Comparison of ENCODE assay signal across 22 cellular contexts in genomic region chr6:6650839-6651238, GRCh38.
"Had no signal": no experiment of that assay in that cellular context is flagged by ENCODE, and none has a peak within 500 bp of the region (broad histone marks: within the 10 kb centered on the region; RNA-seq: fewer than 3 reads in every experiment).

No MANE protein-coding gene starts in this region.

- H3K27me3 Mint-ChIP-seq: activated B cell treated with CpG ODN at 0.5 μM for 24 hours; memory B cell; natural killer cell treated with Interleukin-12 subunit alpha and Interleukin-12 subunit beta and Interleukin-15 and Interleukin-18, amount 100 ng/mL, for 72 hours had no signal

- FAIRE-seq: islet of Langerhans had no signal

- H3K4me2 ChIP-seq: smooth muscle cell had no signal

- H3K9me3 Mint-ChIP-seq: activated B cell treated with CpG ODN at 0.5 μM for 24 hours; natural killer cell treated with Interleukin-12 subunit alpha and Interleukin-12 subunit beta and Interleukin-15 and Interleukin-18, amount 100 ng/mL, for 72 hours had no signal

- H3K27ac ChIP-seq: body of pancreas, cardiac muscle cell, epithelial cell of prostate, sigmoid colon, testis, uterus had no signal

- H3K27me3 ChIP-seq: body of pancreas, cardiac muscle cell, heart left ventricle, sigmoid colon, testis, uterus had no signal

- H3K9me3 ChIP-seq: body of pancreas, sigmoid colon, testis, uterus had no signal

- DNase-seq: activated B cell treated with CpG ODN at 0.5 μM for 24 hours; anterior cingulate cortex; body of pancreas; cortex of kidney; heart left ventricle; left cardiac atrium; retina; sigmoid colon; stimulated activated CD4-positive, alpha-beta T cell treated with anti-CD3 and anti-CD28 coated beads, Interleukin-15, amount 100 ng/mL, for 24 hours; stimulated activated CD8-positive, alpha-beta memory T cell treated with anti-CD3 and anti-CD28 coated beads, Interleukin-4, amount 100 ng/mL, for 48 hours; stimulated activated naive CD4-positive, alpha-beta T cell; T1000; testis; trophoblast cell; uterus had no signal

- ATAC-seq: body of pancreas, heart left ventricle, left cardiac atrium had no signal

- H3K4me3 Mint-ChIP-seq: activated B cell treated with CpG ODN at 0.5 μM for 24 hours, memory B cell had no signal

- H3K36me3 ChIP-seq: cardiac muscle cell, heart left ventricle, sigmoid colon, uterus had no signal

- H3K4me3 ChIP-seq: body of pancreas, cardiac muscle cell, heart left ventricle, sigmoid colon, smooth muscle cell, testis, uterus had no signal

- H3K27ac Mint-ChIP-seq: memory B cell, progenitor cell of endocrine pancreas had no signal

- H3K4me1 ChIP-seq: body of pancreas, sigmoid colon, testis, uterus had no signal
